ENCODE assay signal across 13 cellular contexts in genomic region chr14:101973356-101973755, GRCh38. TPM values are rescaled to one million over a fixed set of nuclear protein-coding genes. Genes with fewer than 3 reads are reported as not detected.
DNase-seq lines count a peak whose midpoint lies in the region; ATAC-seq, FAIRE-seq and TF ChIP-seq lines count a peak whose summit lies in the region.
"Had no signal": no experiment of that assay in that cellular context is flagged by ENCODE, and none has a peak within 500 bp of the region (broad histone marks: within the 10 kb centered on the region; RNA-seq: fewer than 3 reads in every experiment).

No MANE protein-coding gene starts in this region.

- no peak overlapping the region for H3K9ac ChIP-seq in liver (ENCODE audit: low read depth in 1 of 2, low read length in 2 of 2)
- H3K9ac ChIP-seq in HepG2 (ENCODE audit: insufficient read depth, low read depth, low read length) = no peak overlapping the region
- no peak overlapping the region for H3K9ac ChIP-seq in mammary epithelial cell (ENCODE audit: insufficient read depth, low read length)
- H3K9ac ChIP-seq: KMS-11 had no signal

- H4K20me1 ChIP-seq in HepG2 (ENCODE audit: insufficient read depth, low read length) (peaks cover 8% of the 10 kb centered on the region; the same call in 1 of the 2 replicates), mammary epithelial cell (ENCODE audit: insufficient read depth, low read length) (no peaks in the 10 kb centered on the region)

- intact Hi-C loops in HepG2 (cut with micrococcal nuclease; ENCODE audit: unreplicated experiment) (no loop called here), mammary epithelial cell (cut with micrococcal nuclease) (no loop called here)

- no TSS peak for BruUV-seq in HepG2 (replicated peaks; lab: Mats Ljungman, UMichigan)
- no TSS peak for BruUV-seq in mammary epithelial cell (replicated peaks; lab: Mats Ljungman, UMichigan)

- peaks cover 3 to 30% (median 12%) of the 10 kb centered on the region in 4 donors for H3K4me1 ChIP-seq in liver (ENCODE audit: control insufficient read depth in 4 of 4, insufficient read depth in 4 of 4, low read length in 3 of 4)
- H3K4me1 ChIP-seq in HepG2 (ENCODE audit: insufficient read depth, low read length) = peaks cover 28% of the 10 kb centered on the region
- H3K4me1 ChIP-seq in mammary epithelial cell (ENCODE audit: insufficient read depth, low read length) = peaks cover 31% of the 10 kb centered on the region
- H3K4me1 ChIP-seq in muscle layer of duodenum (ENCODE audit: control insufficient read depth in 1 of 2, insufficient read depth in 2 of 2, low read length in 2 of 2) = peaks cover 13 to 21% of the 10 kb centered on the region in 2 donors

- H3K36me3 ChIP-seq in liver (ENCODE audit: control insufficient read depth in 4 of 4, insufficient read depth in 3 of 4, low read depth in 1 of 4, low read length in 3 of 4) = peaks cover 0 to 14% (median 6%) of the 10 kb centered on the region in 4 donors
- peaks cover 6 to 37% of the 10 kb centered on the region in 2 experiments for H3K36me3 ChIP-seq in HepG2 (replicated peaks in 1 of 2; ENCODE audit: control insufficient read depth in 1 of 2, insufficient read depth in 2 of 2, low read length in 2 of 2)
- H3K36me3 ChIP-seq in mammary epithelial cell (ENCODE audit: insufficient read depth, low read length) = peaks cover 14% of the 10 kb centered on the region
- H3K36me3 ChIP-seq in muscle layer of duodenum (ENCODE audit: control insufficient read depth in 1 of 2, insufficient read depth in 2 of 2, low read length in 2 of 2) = peaks cover 12 to 27% of the 10 kb centered on the region in 2 donors

- no peak for TF ChIP-seq EP300 in HepG2 (IDR thresholded peaks at IDR 0.05; ENCODE audit: low read depth in 2 of 2, low read length in 2 of 2)
- no peak for TF ChIP-seq EP300 in HepG2 (CRISPR knock-in tag; IDR thresholded peaks at IDR 0.05; ENCODE audit: borderline replicate concordance)

- H3K9me3 ChIP-seq in liver (ENCODE audit: control insufficient read depth in 4 of 4, low read length in 3 of 4) (no peaks in the 10 kb centered on the region), HepG2 (ENCODE audit: low read length) (no peaks in the 10 kb centered on the region), mammary epithelial cell (replicated peaks; ENCODE audit: insufficient read depth, low read length) (no peaks in the 10 kb centered on the region), muscle layer of duodenum (ENCODE audit: control insufficient read depth in 1 of 2, low read length in 2 of 2) (no peaks in the 10 kb centered on the region)

- peaks cover 56% of the 10 kb centered on the region for H3K79me2 ChIP-seq in HepG2 (ENCODE audit: insufficient read depth, low read length)
- peaks cover 91% of the 10 kb centered on the region for H3K79me2 ChIP-seq in mammary epithelial cell (ENCODE audit: insufficient read depth, low read length)

- POLR2A ChIA-PET in HepG2 (lab: Yijun Ruan, JAX) = no interaction called here

- H3K27ac ChIP-seq in liver (ENCODE audit: low read depth in 1 of 2, low read length in 2 of 2) (peak overlapping the region; percentile 16 to 82), HepG2 (ENCODE audit: extremely low read length, insufficient read depth, low read length) (no peak overlapping the region), mammary epithelial cell (ENCODE audit: insufficient read depth, low read depth, low read length) (peak overlapping the region; percentile 88), muscle layer of duodenum (ENCODE audit: low read length) (peak overlapping the region; percentile 86)
- H3K27ac ChIP-seq: KMS-11 had no signal

- CTCF ChIA-PET in HepG2 (lab: Yijun Ruan, JAX; ENCODE audit: low intra/inter-chr PET ratio, low total read pairs) (interaction anchor here (2.3 kb wide), 1 partner anchor 12 kb away, joined by 10 read pairs; no protein-coding TSS in a partner anchor), mammary epithelial cell (lab: Charles Lee; ENCODE audit: low non-redundant PET) (interaction anchor here (0.7 kb wide), 1 partner anchor 186 kb away, joined by 13 read pairs; no protein-coding TSS in a partner anchor)

- no peaks in the 10 kb centered on the region for H3K27me3 ChIP-seq in liver (ENCODE audit: control insufficient read depth in 4 of 4, insufficient read depth in 4 of 4, low read length in 3 of 4)
- no peaks in the 10 kb centered on the region for H3K27me3 ChIP-seq in HepG2 (ENCODE audit: control insufficient read depth in 1 of 2, insufficient read depth in 2 of 2, low read length in 2 of 2)
- no peaks in the 10 kb centered on the region for H3K27me3 ChIP-seq in mammary epithelial cell (ENCODE audit: insufficient read depth, low read length)
- no peaks in the 10 kb centered on the region for H3K27me3 ChIP-seq in muscle layer of duodenum (ENCODE audit: low read depth, low read length)

- H3K4me2 ChIP-seq in HepG2 (ENCODE audit: low read depth, low read length) = no peak overlapping the region
- H3K4me2 ChIP-seq in mammary epithelial cell (ENCODE audit: insufficient read depth, low read depth, low read length) = peak overlapping the region; percentile 80
- H3K4me2 ChIP-seq: KMS-11 had no signal

- no peak for TF ChIP-seq RAD21 in liver (IDR thresholded peaks at IDR 0.05)
- no peak for TF ChIP-seq RAD21 in HepG2 (CRISPR knock-in tag; IDR thresholded peaks at IDR 0.05)

- ATAC-seq in HepG2 = no peak
- no peak for ATAC-seq in esophagus mucosa
- ATAC-seq in GM18909 (IDR thresholded peaks at IDR 0.05; ENCODE audit: poor library complexity, unreplicated experiment) = no peak
- ATAC-seq: activated naive CD8-positive, alpha-beta T cell treated with anti-CD3 and anti-CD28 coated beads, Interleukin-2, amount 50 U/mL, for 24 hours had no signal

- WGBS in liver = 95% methylated on average over 7 of the region's 7 CpGs
- 95% methylated on average over 7 of the region's 7 CpGs for WGBS in HepG2 (ENCODE audit: low lambda C conversion rate)
- WGBS in mammary epithelial cell (ENCODE audit: low coverage, missing lambda C conversion rate) = 97% methylated on average over 7 of the region's 7 CpGs

- dilution Hi-C loops in mammary epithelial cell (cut with HindIII; ENCODE audit: low sequenced_read_pairs) = no loop called here

- DNase-seq in HepG2 (ENCODE audit: low spot score) (no peak), mammary epithelial cell (no peak), activated gamma-delta T cell (lab: John Stamatoyannopoulos, UW) (no peak), LoVo (ENCODE audit: low spot score) (no peak)
- DNase-seq: activated naive CD8-positive, alpha-beta T cell treated with anti-CD3 and anti-CD28 coated beads, Interleukin-2, amount 50 U/mL, for 24 hours; DMS53; left cardiac atrium; NCI-H187 treated with DMSO at 0.1 percent for 48 hours had no signal

- no peak overlapping the region for H2AFZ ChIP-seq in HepG2 (ENCODE audit: low read length)
- no peak overlapping the region for H2AFZ ChIP-seq in mammary epithelial cell (ENCODE audit: low read depth, low read length)

- TF ChIP-seq POLR2A in HepG2 (IDR thresholded peaks at IDR 0.05; ENCODE audit: insufficient read depth in 1 of 2, low read depth in 2 of 2, low read length in 2 of 2) = no peak

- TF ChIP-seq CTCF in liver (IDR thresholded peaks at IDR 0.05; ENCODE audit: low read depth, low read length, missing input control) = no peak
- no peak for TF ChIP-seq CTCF in HepG2 (CRISPR knock-in tag; IDR thresholded peaks at IDR 0.05)
- TF ChIP-seq CTCF in mammary epithelial cell (conservative IDR thresholded peaks at IDR 0.05 in 1 of 2, IDR thresholded peaks at IDR 0.05 in 1 of 2; ENCODE audit: extremely low read depth in 1 of 2, insufficient read depth in 1 of 2, low read depth in 1 of 2, low read length in 2 of 2) = no peak

- FAIRE-seq in HepG2 (lab: Jason Lieb, UNC) = no peak

- H3K4me3 ChIP-seq in liver (ENCODE audit: low read depth in 1 of 3, low read length in 3 of 3) = no peak overlapping the region
- no peak overlapping the region for H3K4me3 ChIP-seq in HepG2 (replicated peaks in 1 of 3; ENCODE audit: insufficient read depth in 1 of 3, low read depth in 2 of 3, low read length in 3 of 3)
- H3K4me3 ChIP-seq in mammary epithelial cell (replicated peaks in 1 of 3; ENCODE audit: insufficient read depth in 1 of 3, low read depth in 2 of 3, low read length in 3 of 3) = no peak overlapping the region
- H3K4me3 ChIP-seq in muscle layer of duodenum (ENCODE audit: low read depth in 1 of 2, low read length in 2 of 2) = no peak overlapping the region

- in situ Hi-C loops in HepG2 (cut with HindIII; ENCODE audit: extremely low pct_ligation_motif_present, low pct_unique_long_range_greater_than_20kb) = no loop called here
- in situ Hi-C loops in mammary epithelial cell (cut with MboI; ENCODE audit: low sequenced_read_pairs in 2 of 2) = no loop called here

TF ChIP-seq in HepG2, 621 proteins besides CTCF, POLR2A, EP300 and RAD21 (continues in another document):
- TF ChIP-seq SMAD3 (CRISPR knock-in tag; IDR thresholded peaks at IDR 0.05) (no peak), ZNF136 (CRISPR knock-in tag; IDR thresholded peaks at IDR 0.05; ENCODE audit: low read depth) (no peak), ZNF205 (CRISPR knock-in tag; IDR thresholded peaks at IDR 0.05) (no peak)

RNA-seq across cellular contexts. Expression of gene DYNC1H1, which starts 9.0 kb away (rescaled TPM):
- 100 to 1,000 TPM; 112 to 201 TPM for total RNA-seq in liver
- 10 to 100 TPM; 50.3 to 53.3 TPM for polyA plus RNA-seq in liver
- total RNA-seq in HepG2 (2016; rRNA removed; fragmentation: Illumina TruSeq; extraction: Trizol) = 239 and 386 TPM in 2 replicates
- total RNA-seq in HepG2 (2016; cell fraction: cytosol; rRNA removed; fragmentation: Illumina TruSeq; extraction: Trizol; ENCODE audit: low read depth) = 33.0 and 38.5 TPM in 2 replicates
- 231 and 328 TPM in 2 replicates for total RNA-seq in HepG2 (2016; cell fraction: insoluble cytoplasmic fraction; rRNA removed; fragmentation: Illumina TruSeq; extraction: Trizol)
- total RNA-seq in HepG2 (2016; cell fraction: membrane; rRNA removed; fragmentation: Illumina TruSeq; extraction: Trizol) = 57.3 and 69.8 TPM in 2 replicates
- 296 and 345 TPM in 2 replicates for total RNA-seq in HepG2 (2016; cell fraction: nucleus; rRNA removed; fragmentation: Illumina TruSeq; extraction: Trizol)
- 74.4 and 102 TPM in 2 replicates for polyA plus RNA-seq in HepG2 (2011; rRNA removed)
- 102 and 115 TPM in 2 replicates for polyA plus RNA-seq in HepG2 (2011; cell fraction: cytosol; rRNA removed)
- polyA plus RNA-seq in HepG2 (2011; cell fraction: nucleus; rRNA removed) = 192 and 221 TPM in 2 replicates
- polyA plus RNA-seq in HepG2 (2012) = 126 and 135 TPM in 2 replicates
- 11.1 and 13.5 TPM in 2 replicates for polyA plus RNA-seq in HepG2 (2016; cell fraction: cytosol; fragmentation: Illumina TruSeq; extraction: Trizol; ENCODE audit: low read depth)
- 132 and 159 TPM in 2 replicates for polyA plus RNA-seq in HepG2 (2016; cell fraction: insoluble cytoplasmic fraction; fragmentation: Illumina TruSeq; extraction: Trizol; ENCODE audit: low read depth)
- polyA plus RNA-seq in HepG2 (2016; cell fraction: membrane; fragmentation: Illumina TruSeq; extraction: Trizol; ENCODE audit: low read depth) = 18.9 and 22.7 TPM in 2 replicates
- polyA plus RNA-seq in HepG2 (2016; cell fraction: nucleus; fragmentation: Illumina TruSeq; extraction: Trizol; ENCODE audit: insufficient read depth, low read depth) = 236 and 267 TPM in 2 replicates
- polyA minus RNA-seq in HepG2 (2011; rRNA and poly(A)+ RNA removed; ENCODE audit: low replicate concordance) = 411 and 518 TPM in 2 replicates
- polyA minus RNA-seq in HepG2 (2011; cell fraction: cytosol; rRNA and poly(A)+ RNA removed) = 317 and 327 TPM in 2 replicates
- 190 and 258 TPM in 2 replicates for polyA minus RNA-seq in HepG2 (2011; cell fraction: nucleus; rRNA and poly(A)+ RNA removed)
- 100 to 1,000 TPM; 557 to 626 TPM for total RNA-seq in mammary epithelial cell
- polyA plus RNA-seq in mammary epithelial cell = 144 TPM
- polyA minus RNA-seq in mammary epithelial cell = 733 TPM
- 250 TPM for total RNA-seq in esophagus mucosa
